Comparison of ENCODE assay signal across 8 cellular contexts in the genomic region with DNA sequence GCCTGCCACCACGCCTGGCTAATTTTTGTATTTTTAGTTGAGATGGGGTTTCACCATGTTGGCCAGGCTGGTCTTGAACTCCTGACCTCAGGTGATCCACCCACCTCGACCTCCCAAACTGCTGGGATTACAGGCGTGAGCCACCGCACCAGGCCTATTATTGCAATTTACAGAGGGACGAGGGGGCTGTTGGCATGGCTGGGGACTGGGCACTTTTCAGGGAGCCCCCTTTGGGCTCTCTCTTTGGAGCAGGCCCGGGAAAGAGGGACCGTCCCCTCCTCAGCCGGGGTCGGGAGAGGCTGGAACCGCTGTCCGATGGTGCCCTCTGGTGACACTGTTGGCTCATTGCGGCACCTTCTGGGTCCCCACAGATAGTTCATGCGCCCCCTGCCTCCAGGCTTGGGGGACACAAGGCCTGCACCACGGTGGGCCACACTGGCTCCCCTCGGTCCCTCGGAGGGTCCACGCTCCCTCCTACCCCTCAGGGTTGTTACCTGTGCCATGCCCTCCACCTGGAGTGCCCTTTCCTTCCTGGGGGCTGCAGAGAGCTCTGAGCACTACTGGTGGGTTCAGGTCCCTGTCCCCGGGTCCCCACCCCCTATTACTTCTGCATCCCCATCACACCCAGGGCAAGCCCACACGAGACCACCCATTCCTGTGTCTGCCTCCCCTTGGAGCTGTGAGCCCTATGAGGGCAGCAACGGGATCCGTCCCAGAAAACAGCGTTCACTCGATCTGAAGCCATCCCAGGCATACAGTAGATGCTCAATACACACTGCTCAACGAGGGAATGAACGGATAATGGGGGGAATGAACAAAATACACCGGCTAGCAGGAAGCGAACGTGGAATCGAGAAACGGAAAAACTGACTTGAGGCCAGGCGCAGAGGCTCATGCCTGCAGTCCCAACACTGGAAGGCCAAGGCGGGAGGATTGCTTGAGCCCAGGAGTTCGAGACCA. TPM values are rescaled to one million over a fixed set of nuclear protein-coding genes. Genes with fewer than 3 reads are reported as not detected.
A peak's percentile ranks its signal among the peaks of the same experiment; 100 is the strongest.
DNase-seq lines count a peak whose midpoint lies in the region; ATAC-seq and TF ChIP-seq lines count a peak whose summit lies in the region.

No MANE protein-coding gene starts in this region.

- 48% methylated on average over 20 of the region's 33 CpGs for WGBS in right lobe of liver (ENCODE audit: insufficient coverage, low coverage, low lambda C conversion rate, missing lambda C conversion rate)

- no peaks in the 10 kb centered on the region for H3K27me3 ChIP-seq in right lobe of liver

- no peak overlapping the region for H3K4me3 Mint-ChIP-seq in central memory CD8-positive, alpha-beta T cell

- no peaks in the 10 kb centered on the region for H3K9me3 ChIP-seq in right lobe of liver

- TF ChIP-seq POLR2A in right lobe of liver (IDR thresholded peaks at IDR 0.05): no peak

- no peaks in the 10 kb centered on the region for H3K4me1 Mint-ChIP-seq in central memory CD8-positive, alpha-beta T cell

- no peaks in the 10 kb centered on the region for H3K9me3 Mint-ChIP-seq in central memory CD8-positive, alpha-beta T cell

- no peaks in the 10 kb centered on the region for H3K27me3 Mint-ChIP-seq in central memory CD8-positive, alpha-beta T cell

- no peak overlapping the region for H3K27ac ChIP-seq in right lobe of liver

- H3K27ac Mint-ChIP-seq in central memory CD8-positive, alpha-beta T cell (ENCODE audit: low read depth): no peak overlapping the region

- H3K36me3 Mint-ChIP-seq in central memory CD8-positive, alpha-beta T cell (ENCODE audit: insufficient read depth): peaks cover 7% of the 10 kb centered on the region

- no peaks in the 10 kb centered on the region for H3K36me3 ChIP-seq in right lobe of liver

- no peak overlapping the region for H3K4me3 ChIP-seq in right lobe of liver

- ATAC-seq in central memory CD8-positive, alpha-beta T cell (replicated peaks; ENCODE audit: extremely low read depth, poor library complexity, severe bottlenecking): peak; percentile 54
- ATAC-seq in right lobe of liver: peak; percentile 63 to 79 (median 72)

- TF ChIP-seq CTCF in right lobe of liver (IDR thresholded peaks at IDR 0.05): peak; percentile 66 to 75 (median 70)

- DNase-seq in NCI-H146 (lab: John Stamatoyannopoulos, UW): peak; percentile 45
- DNase-seq in NCI-H146 treated with DMSO at 0.1 percent for 48 hours (lab: John Stamatoyannopoulos, UW; ENCODE audit: unreplicated experiment): no peak
- peak; percentile 9 to 54 for DNase-seq in NCI-H1930 (lab: John Stamatoyannopoulos, UW)
- DNase-seq in activated CD4-positive, CD25-positive, alpha-beta regulatory T cell treated with anti-CD3 and anti-CD28 coated beads, Interleukin-2, amount 50 U/mL, for 16 hours (ENCODE audit: low read depth, low spot score): peak; percentile 44
- DNase-seq in central memory CD8-positive, alpha-beta T cell (ENCODE audit: low spot score in 2 of 2): peak; percentile 31 to 43
- DNase-seq in right lobe of liver: peak in 2 of 3 donors; percentile 53 to 54
- DNase-seq in stimulated activated CD8-positive, alpha-beta memory T cell treated with anti-CD3 and anti-CD28 coated beads, Interleukin-7, amount 100 ng/mL, for 24 hours (ENCODE audit: low read depth): peak; percentile 43
- DNase-seq in mesenteric fat pad (ENCODE audit: low spot score): no peak

- intact Hi-C loops in right lobe of liver (cut with DNase I): no loop called here

- H3K4me1 ChIP-seq in right lobe of liver: no peaks in the 10 kb centered on the region

RNA-seq across cellular contexts. Expression of gene FEM1A, which starts 12.5 kb away (rescaled TPM):
- 10 to 100 TPM in 2 of 6 experiments, 1 to 10 TPM in 4; 4.7 to 11.9 (median 5.6) TPM for total RNA-seq in right lobe of liver
- 10.9 TPM for total RNA-seq in mesenteric fat pad

RNA-seq across cellular contexts. Expression of gene TICAM1, which starts 27.5 kb away (rescaled TPM):
- total RNA-seq in right lobe of liver: 10 to 100 TPM in 1 of 6 experiments, 1 to 10 TPM in 5; 6.9 to 14.6 (median 9.4) TPM
- 13.6 TPM for total RNA-seq in mesenteric fat pad

Comparison
In these comparisons a context has a peak if more than half of its experiments do, and no peak if none do; other contexts are left out.
1. DNase-seq: peak in NCI-H146 (single experiment), NCI-H1930 (2 of 2), activated CD4-positive, CD25-positive, alpha-beta regulatory T cell treated with anti-CD3 and anti-CD28 coated beads, Interleukin-2, amount 50 U/mL, for 16 hours (single experiment), central memory CD8-positive, alpha-beta T cell (2 of 2), right lobe of liver (2 of 3) and stimulated activated CD8-positive, alpha-beta memory T cell treated with anti-CD3 and anti-CD28 coated beads, Interleukin-7, amount 100 ng/mL, for 24 hours (single experiment); none in NCI-H146 treated with DMSO at 0.1 percent for 48 hours (single experiment) and mesenteric fat pad (single experiment).